Comparison of ENCODE assay signal across 1 cellular context in the genomic region with DNA sequence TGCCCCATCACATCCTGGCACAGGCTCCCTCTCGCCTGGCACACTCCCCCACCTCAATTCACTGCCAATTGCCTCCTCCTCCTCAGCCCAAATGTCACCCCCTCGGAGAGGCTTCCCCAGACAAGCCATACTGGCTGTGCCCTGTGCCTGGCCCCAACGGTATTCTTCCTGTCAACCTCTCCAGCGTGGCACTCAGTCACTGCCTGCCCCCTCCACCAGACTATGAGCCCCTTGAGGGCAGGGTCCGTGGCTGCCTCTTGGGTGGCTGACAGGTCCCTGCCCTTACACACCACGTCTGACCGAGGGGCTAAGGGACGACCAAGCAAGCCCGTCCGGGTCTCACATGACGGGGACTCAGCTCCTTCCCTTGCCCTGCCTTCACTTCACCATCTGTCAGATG.
TF ChIP-seq lines count a peak whose summit lies in the region.

No MANE protein-coding gene starts in this region.

TF ChIP-seq in liver, 16 proteins besides CTCF, POLR2A, EP300 and RAD21 (continued from another document):
- TF ChIP-seq, protein P1, sequence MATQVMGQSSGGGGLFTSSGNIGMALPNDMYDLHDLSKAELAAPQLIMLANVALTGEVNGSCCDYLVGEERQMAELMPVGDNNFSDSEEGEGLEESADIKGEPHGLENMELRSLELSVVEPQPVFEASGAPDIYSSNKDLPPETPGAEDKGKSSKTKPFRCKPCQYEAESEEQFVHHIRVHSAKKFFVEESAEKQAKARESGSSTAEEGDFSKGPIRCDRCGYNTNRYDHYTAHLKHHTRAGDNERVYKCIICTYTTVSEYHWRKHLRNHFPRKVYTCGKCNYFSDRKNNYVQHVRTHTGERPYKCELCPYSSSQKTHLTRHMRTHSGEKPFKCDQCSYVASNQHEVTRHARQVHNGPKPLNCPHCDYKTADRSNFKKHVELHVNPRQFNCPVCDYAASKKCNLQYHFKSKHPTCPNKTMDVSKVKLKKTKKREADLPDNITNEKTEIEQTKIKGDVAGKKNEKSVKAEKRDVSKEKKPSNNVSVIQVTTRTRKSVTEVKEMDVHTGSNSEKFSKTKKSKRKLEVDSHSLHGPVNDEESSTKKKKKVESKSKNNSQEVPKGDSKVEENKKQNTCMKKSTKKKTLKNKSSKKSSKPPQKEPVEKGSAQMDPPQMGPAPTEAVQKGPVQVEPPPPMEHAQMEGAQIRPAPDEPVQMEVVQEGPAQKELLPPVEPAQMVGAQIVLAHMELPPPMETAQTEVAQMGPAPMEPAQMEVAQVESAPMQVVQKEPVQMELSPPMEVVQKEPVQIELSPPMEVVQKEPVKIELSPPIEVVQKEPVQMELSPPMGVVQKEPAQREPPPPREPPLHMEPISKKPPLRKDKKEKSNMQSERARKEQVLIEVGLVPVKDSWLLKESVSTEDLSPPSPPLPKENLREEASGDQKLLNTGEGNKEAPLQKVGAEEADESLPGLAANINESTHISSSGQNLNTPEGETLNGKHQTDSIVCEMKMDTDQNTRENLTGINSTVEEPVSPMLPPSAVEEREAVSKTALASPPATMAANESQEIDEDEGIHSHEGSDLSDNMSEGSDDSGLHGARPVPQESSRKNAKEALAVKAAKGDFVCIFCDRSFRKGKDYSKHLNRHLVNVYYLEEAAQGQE (IDR thresholded peaks at IDR 0.05): no peak
- TF ChIP-seq NR2F2 (IDR thresholded peaks at IDR 0.05): no peak
- TF ChIP-seq, protein P2, sequence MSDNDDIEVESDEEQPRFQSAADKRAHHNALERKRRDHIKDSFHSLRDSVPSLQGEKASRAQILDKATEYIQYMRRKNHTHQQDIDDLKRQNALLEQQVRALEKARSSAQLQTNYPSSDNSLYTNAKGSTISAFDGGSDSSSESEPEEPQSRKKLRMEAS (IDR thresholded peaks at IDR 0.05): no peak
- TF ChIP-seq FOXA1 (IDR thresholded peaks at IDR 0.05): no peak
- TF ChIP-seq GABPA (IDR thresholded peaks at IDR 0.05 in 1 of 2, conservative IDR thresholded peaks at IDR 0.05 in 1 of 2): no peak
- TF ChIP-seq RXRA (IDR thresholded peaks at IDR 0.05): no peak
- TF ChIP-seq JUND (IDR thresholded peaks at IDR 0.05): no peak
- no peak for TF ChIP-seq HNF4G (IDR thresholded peaks at IDR 0.05)
